In genomic region chr5:154285661-154286408, GRCh38 we compare ENCODE assay signal across 12 cellular contexts.
A peak's percentile ranks its signal among the peaks of the same experiment; 100 is the strongest.
DNase-seq lines count a peak whose midpoint lies in the region; ATAC-seq and TF ChIP-seq lines count a peak whose summit lies in the region.
"Had no signal": no experiment of that assay in that cellular context is flagged by ENCODE, and none has a peak within 500 bp of the region (broad histone marks: within the 10 kb centered on the region; RNA-seq: fewer than 3 reads in every experiment).

No MANE protein-coding gene starts in this region.

- no peaks in the 10 kb centered on the region for H3K9me2 ChIP-seq in HCT116 (ENCODE audit: insufficient read depth)

- TF ChIP-seq CTCF in HCT116 (IDR thresholded peaks at IDR 0.05 in 2 of 3, conservative IDR thresholded peaks at IDR 0.05 in 1 of 3; ENCODE audit: borderline replicate concordance in 1 of 3, insufficient read depth in 1 of 3, low read depth in 2 of 3, low read length in 2 of 3) (no peak), ascending aorta (IDR thresholded peaks at IDR 0.05) (no peak)

- H3K79me2 ChIP-seq in HCT116 (ENCODE audit: insufficient read depth, low read length), result no peaks in the 10 kb centered on the region

- no peak overlapping the region for H2AFZ ChIP-seq in HCT116 (ENCODE audit: low read depth, low read length, poor library complexity, severe bottlenecking)

- no peaks in the 10 kb centered on the region for H3K9me3 ChIP-seq in HCT116 (ENCODE audit: control insufficient read depth in 1 of 2, insufficient read depth in 1 of 2, low read depth in 1 of 2, low read length in 2 of 2)
- H3K9me3 ChIP-seq in ascending aorta, result no peaks in the 10 kb centered on the region

- no peak overlapping the region for H3K4me3 ChIP-seq in HCT116 (replicated peaks in 1 of 2; ENCODE audit: low read depth in 1 of 2, low read length in 2 of 2)
- H3K4me3 ChIP-seq in ascending aorta, result no peak overlapping the region

- BruUV-seq in HCT116 (replicated peaks; lab: Mats Ljungman, UMichigan), result no TSS peak

- no peaks in the 10 kb centered on the region for H3K27me3 ChIP-seq in HCT116 (ENCODE audit: insufficient read depth, low read length)
- H3K27me3 ChIP-seq in ascending aorta, result no peaks in the 10 kb centered on the region

- no peak for TF ChIP-seq RAD21 in HCT116 (IDR thresholded peaks at IDR 0.05; ENCODE audit: low read depth)

- H3K9ac ChIP-seq in HCT116 (ENCODE audit: low read length), result no peak overlapping the region

- ATAC-seq in HCT116, result peak; percentile 38; the same call in 1 of the 2 replicates

- RAD21 ChIA-PET in HCT116 (lab: Charles Lee; ENCODE audit: low non-redundant PET in 1 of 2, low total read pairs in 2 of 2, uncharacterized antibody in 2 of 2, unreplicated experiment in 2 of 2), result no interaction called here

- no peaks in the 10 kb centered on the region for H3K36me3 ChIP-seq in HCT116 (ENCODE audit: control insufficient read depth in 1 of 2, insufficient read depth in 2 of 2, low read length in 2 of 2)
- no peaks in the 10 kb centered on the region for H3K36me3 ChIP-seq in ascending aorta

- intact Hi-C loops in HCT116 (cut with micrococcal nuclease) (no loop called here), ascending aorta (cut with DNase I) (loop anchor here (2.0 to 5.0 kb wide), 3 partner anchors 64 to 95 kb away; partner anchors contain the start of gene GALNT10)

- DNase-seq in AG08395 (ENCODE audit: low spot score) (peak; percentile 53), HCT116 (ENCODE audit: low read depth, low spot score) (no peak), ascending aorta (ENCODE audit: low spot score in 2 of 2) (no peak), kidney glomerular epithelial cell (lab: John Stamatoyannopoulos, UW) (peak; percentile 86), NCI-H2196 treated with DMSO at 0.1 percent for 48 hours (lab: John Stamatoyannopoulos, UW; ENCODE audit: unreplicated experiment) (no peak), COR-L47 (lab: John Stamatoyannopoulos, UW) (no peak), NCI-H2171 treated with DMSO at 0.1 percent for 48 hours (lab: John Stamatoyannopoulos, UW) (no peak), GF-D8 (lab: John Stamatoyannopoulos, UW) (no peak)
- DNase-seq: DMS 273 treated with DMSO at 0.1 percent for 48 hours; kidney; NCI-H1417; stimulated activated CD8-positive, alpha-beta memory T cell treated with anti-CD3 and anti-CD28 coated beads, Interleukin-4, amount 100 ng/mL, for 48 hours had no signal

- peaks cover 23 to 27% of the 10 kb centered on the region in 2 experiments for H3K4me1 ChIP-seq in HCT116 (ENCODE audit: control insufficient read depth in 1 of 2, insufficient read depth in 2 of 2, low read length in 2 of 2)
- peaks cover 0 to 39% of the 10 kb centered on the region in 2 donors for H3K4me1 ChIP-seq in ascending aorta

- no peak for TF ChIP-seq POLR2A in HCT116 (IDR thresholded peaks at IDR 0.05; ENCODE audit: borderline replicate concordance, extremely low read depth, insufficient read depth, insufficient read length)

- H3K27ac ChIP-seq in HCT116 (ENCODE audit: low read depth, low read length) (no peak overlapping the region), ascending aorta (peak overlapping the region; percentile 71 to 87)

- POLR2A ChIA-PET in HCT116 (lab: Charles Lee), result no interaction called here

- CTCF ChIA-PET in HCT116 (lab: Charles Lee), result no interaction called here

- peaks cover 3% of the 10 kb centered on the region; the same call in 1 of the 2 replicates for H4K20me1 ChIP-seq in HCT116 (ENCODE audit: insufficient read depth)

- 0 out of 2 replicates have a peak overlapping the region, but pooled peaks have one; percentile 44 for H3K4me2 ChIP-seq in HCT116 (ENCODE audit: low read length)

TF ChIP-seq in HCT116, 20 proteins besides CTCF, POLR2A, EP300 and RAD21:
- TF ChIP-seq ATF3 (IDR thresholded peaks at IDR 0.05) (no peak), EGR1 (IDR thresholded peaks at IDR 0.05; ENCODE audit: low read depth) (no peak), POLR2AphosphoS5 (IDR thresholded peaks at IDR 0.05; ENCODE audit: low read depth, low read length) (no peak), TCF7L2 (IDR thresholded peaks at IDR 0.05; ENCODE audit: borderline replicate concordance, extremely low read depth, insufficient read depth, insufficient read length) (no peak), EZH2phosphoT487 (IDR thresholded peaks at IDR 0.05; ENCODE audit: borderline replicate concordance) (no peak), ZFX (IDR thresholded peaks at IDR 0.05) (no peak), ELF1 (IDR thresholded peaks at IDR 0.05; ENCODE audit: borderline replicate concordance, low read depth) (no peak), CBX3 (IDR thresholded peaks at IDR 0.05; ENCODE audit: low read depth) (no peak), REST (IDR thresholded peaks at IDR 0.05; ENCODE audit: low read depth) (no peak), CEBPB (IDR thresholded peaks at IDR 0.05; ENCODE audit: low read depth) (no peak), YY1 (IDR thresholded peaks at IDR 0.05; ENCODE audit: extremely low read depth, insufficient replicate concordance, low read depth, low read length) (no peak), ZNF274 (IDR thresholded peaks at IDR 0.05; ENCODE audit: low read depth, low read length) (no peak), FOSL1 (IDR thresholded peaks at IDR 0.05; ENCODE audit: low read depth) (no peak), SIN3A (IDR thresholded peaks at IDR 0.05; ENCODE audit: low read depth) (no peak)

Comparison
In these comparisons a context has a peak if more than half of its experiments do, and no peak if none do; other contexts are left out.
1. DNase-seq: peak in AG08395 (single experiment) and kidney glomerular epithelial cell (single experiment); none in HCT116 (single experiment), ascending aorta (0 of 2), NCI-H2196 treated with DMSO at 0.1 percent for 48 hours (single experiment), COR-L47 (single experiment), NCI-H2171 treated with DMSO at 0.1 percent for 48 hours (single experiment) and GF-D8 (single experiment).